Comparison of ENCODE assay signal across 14 cellular contexts in genomic region chr4:8340721-8341680, GRCh38.
A peak's percentile ranks its signal among the peaks of the same experiment; 100 is the strongest.
DNase-seq lines count a peak whose midpoint lies in the region; ATAC-seq and TF ChIP-seq lines count a peak whose summit lies in the region.
"Had no signal": no experiment of that assay in that cellular context is flagged by ENCODE, and none has a peak within 500 bp of the region (broad histone marks: within the 10 kb centered on the region; RNA-seq: fewer than 3 reads in every experiment).

No MANE protein-coding gene starts in this region.

- no peaks in the 10 kb centered on the region for H3K4me1 ChIP-seq in colonic mucosa
- H3K4me1 ChIP-seq: SJSA1 had no signal

- H3K9ac ChIP-seq in colonic mucosa (ENCODE audit: low read depth in 2 of 2, low read length in 2 of 2): no peak overlapping the region

- intact Hi-C loops in colonic mucosa (cut with DNase I): no loop called here

- no peak for ATAC-seq in HG02759 (IDR thresholded peaks at IDR 0.05; ENCODE audit: unreplicated experiment)
- no peak for ATAC-seq in HG03432 (IDR thresholded peaks at IDR 0.05; ENCODE audit: unreplicated experiment)
- no peak for ATAC-seq in GM19328 (IDR thresholded peaks at IDR 0.05; ENCODE audit: unreplicated experiment)
- ATAC-seq: naive thymus-derived CD4-positive, alpha-beta T cell had no signal

- no peak overlapping the region for H3K27ac ChIP-seq in colonic mucosa
- H3K27ac ChIP-seq: SJSA1 had no signal

- TF ChIP-seq CTCF in colonic mucosa (IDR thresholded peaks at IDR 0.05): no peak

- H3K27me3 ChIP-seq in colonic mucosa: no peaks in the 10 kb centered on the region
- H3K27me3 ChIP-seq: SJSA1 had no signal

- H3K36me3 ChIP-seq in colonic mucosa: no peaks in the 10 kb centered on the region
- H3K36me3 ChIP-seq: SJSA1 had no signal

- no peak overlapping the region for H3K4me3 ChIP-seq in colonic mucosa
- H3K4me3 ChIP-seq: SJSA1 had no signal

- DNase-seq in colonic mucosa (peak; percentile 50), islet precursor cell (peak; percentile 40), pons (ENCODE audit: low spot score) (peak; percentile 78), ureter (ENCODE audit: low spot score) (peak; percentile 59), NCI-H2227 treated with DMSO at 0.1 percent for 48 hours (lab: John Stamatoyannopoulos, UW) (no peak)
- DNase-seq: activated CD4-positive, CD25-positive, alpha-beta regulatory T cell; glutamatergic neuron; naive thymus-derived CD4-positive, alpha-beta T cell; NCI-H524 treated with DMSO at 0.1 percent for 48 hours; stimulated activated CD4-positive, alpha-beta T cell treated with anti-CD3 and anti-CD28 coated beads, Interleukin-2, amount 100 ng/mL, for 24 hours had no signal

- H3K9me3 ChIP-seq in colonic mucosa: no peaks in the 10 kb centered on the region
- H3K9me3 ChIP-seq: SJSA1 had no signal
